ENCODE assay signal across 11 cellular contexts in genomic region chr5:6039111-6039510, GRCh38.
"Had no signal": no experiment of that assay in that cellular context is flagged by ENCODE, and none has a peak within 500 bp of the region (broad histone marks: within the 10 kb centered on the region; RNA-seq: fewer than 3 reads in every experiment).

No MANE protein-coding gene starts in this region.

- ATAC-seq: GM23338, HCT116 had no signal

- DNase-seq: GM23248, GOT3, H7, H9, HCEC 1CT, HFFc6 had no signal

- H3K36me3 ChIP-seq: HAP-1 had no signal

- H3K4me1 ChIP-seq: HAP-1 had no signal

- H3K27ac Mint-ChIP-seq: GM23338, H9, HFFc6 had no signal

- H3K27ac ChIP-seq: GM23248 had no signal

- H3K4me3 ChIP-seq: GM23248, GM23338, HAP-1 had no signal

- H2AFZ ChIP-seq: GM23248, GM23338 had no signal

- FAIRE-seq: H1, H54 had no signal

- H3K9ac ChIP-seq: GM23248 had no signal

- H3K4me3 Mint-ChIP-seq: GM23338, H9, HFFc6 had no signal

- H3K4me2 ChIP-seq: GM23338 had no signal

- H3K9me3 Mint-ChIP-seq: H9 had no signal

- H3K9me3 ChIP-seq: HAP-1 had no signal
